Comparison of ENCODE assay signal across 8 cellular contexts in the genomic region with DNA sequence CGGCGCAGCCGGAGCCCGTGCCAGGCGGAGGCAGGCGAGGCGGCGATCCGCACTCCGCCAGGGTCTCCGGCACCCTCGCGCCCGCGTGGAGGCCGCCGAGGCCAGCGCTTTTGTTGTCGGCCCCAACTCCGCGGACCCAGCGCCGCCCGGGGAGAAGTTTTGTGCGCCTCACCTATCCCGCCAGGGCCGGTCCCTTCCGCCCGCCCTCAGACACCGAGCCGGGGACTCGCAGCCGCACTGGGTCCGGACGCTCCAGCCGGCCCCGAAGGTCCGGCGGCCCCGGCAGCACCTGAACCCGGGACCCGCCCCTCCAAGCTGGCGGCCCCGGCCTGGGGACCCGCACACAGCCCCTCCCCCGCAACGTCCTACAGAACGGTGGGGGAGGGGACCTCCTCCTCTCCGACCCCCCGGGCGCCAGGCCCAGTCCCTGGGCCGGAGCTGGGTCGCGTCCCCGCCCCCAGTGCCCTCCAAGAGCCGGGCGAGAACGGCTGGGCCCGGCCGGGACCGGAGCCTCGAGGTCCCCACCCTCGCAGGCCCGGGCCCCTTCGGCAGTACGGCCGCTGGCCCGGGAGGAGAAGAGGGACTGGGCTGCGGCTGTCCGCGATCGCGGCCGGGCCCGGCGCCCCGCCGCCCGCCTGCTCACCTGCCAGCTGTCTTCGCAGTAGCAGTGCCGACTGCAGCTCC. TPM values are rescaled to one million over a fixed set of nuclear protein-coding genes. Genes with fewer than 3 reads are reported as not detected.
DNase-seq lines count a peak whose midpoint lies in the region; ATAC-seq and TF ChIP-seq lines count a peak whose summit lies in the region.

No MANE protein-coding gene starts in this region.

- no peaks in the 10 kb centered on the region for H3K36me3 ChIP-seq in PC-9 (ENCODE audit: low read depth)

- peaks cover 37% of the 10 kb centered on the region for H3F3A ChIP-seq in PC-9 (ENCODE audit: insufficient read depth, low read depth)

- H3K9me2 ChIP-seq in PC-9 (ENCODE audit: insufficient read depth), result no peaks in the 10 kb centered on the region

- H3K27me3 ChIP-seq in PC-9 (ENCODE audit: insufficient read depth, low read depth), result no peaks in the 10 kb centered on the region

- H3K9me3 ChIP-seq in PC-9 (ENCODE audit: insufficient read depth, low read depth), result no peaks in the 10 kb centered on the region

- peak; percentile 68 for DNase-seq in DMS 273 (lab: John Stamatoyannopoulos, UW; ENCODE audit: unreplicated experiment)
- no peak for DNase-seq in DMS 273 treated with DMSO at 0.1 percent for 48 hours (lab: John Stamatoyannopoulos, UW)
- DNase-seq in PC-9, result no peak
- DNase-seq in astrocyte of the spinal cord (ENCODE audit: low read depth, low spot score), result peak; percentile 16
- DNase-seq in iPS-NIHi11 (ENCODE audit: low spot score), result peak; percentile 56
- peak; percentile 4 to 30 (median 24) for DNase-seq in stimulated activated CD4-positive, alpha-beta T cell treated with anti-CD3 and anti-CD28 coated beads, Interleukin-12 subunit alpha, Interleukin-12 subunit beta, amount 100 ng/mL, for 48 hours (ENCODE audit: low read depth in 2 of 3, low spot score in 1 of 3)
- DNase-seq in activated effector memory CD4-positive, alpha-beta T cell treated with anti-CD3 and anti-CD28 coated beads, Interleukin-2, amount 50 U/mL, for 16 hours, result no peak

- H3K4me3 ChIP-seq in PC-9 (peak overlapping the region; percentile 72), astrocyte of the spinal cord (ENCODE audit: low read depth, low read length) (peak overlapping the region; percentile 63)

- H3K27ac ChIP-seq in PC-9, result peak overlapping the region; percentile 60

- peak overlapping the region; percentile 97 for H2AFZ ChIP-seq in PC-9

- H3K4me2 ChIP-seq in PC-9, result peak overlapping the region; percentile 99

- ATAC-seq in HG02763 (IDR thresholded peaks at IDR 0.05; ENCODE audit: unreplicated experiment), result peak; percentile 24

- in situ Hi-C loops in astrocyte of the spinal cord (cut with HindIII; ENCODE audit: low sequenced_read_pairs), result no loop called here

- POLR2A ChIA-PET in PC-9 (lab: Charles Lee; ENCODE audit: unreplicated experiment), result interaction anchor here (0.6 kb wide), 1 partner anchor 223 kb away, joined by 3 read pairs; a partner anchor contains a TSS

- peaks cover 56% of the 10 kb centered on the region for H3K79me2 ChIP-seq in PC-9 (ENCODE audit: low read depth)

- CTCF ChIA-PET in PC-9 (lab: Charles Lee), result interaction anchor here (0.6 kb wide), 1 partner anchor 150 kb away, joined by 3 read pairs; no protein-coding TSS in a partner anchor

- TSS peak; percentile 68 for BruUV-seq in PC-9 (replicated peaks; lab: Mats Ljungman, UMichigan)

- intact Hi-C loops in PC-9 (cut with micrococcal nuclease; ENCODE audit: unreplicated experiment), result loop anchor here (1.0 to 10.0 kb wide), 4 partner anchors 29 to 151 kb away; no protein-coding TSS in a partner anchor

- H3K4me1 ChIP-seq in PC-9 (replicated peaks; ENCODE audit: insufficient read depth), result peaks cover 17% of the 10 kb centered on the region

- TF ChIP-seq CTCF in PC-9 (conservative IDR thresholded peaks at IDR 0.05) (no peak), astrocyte of the spinal cord (IDR thresholded peaks at IDR 0.05; ENCODE audit: low read depth, low read length) (no peak)

- peaks cover 40% of the 10 kb centered on the region for H4K20me1 ChIP-seq in PC-9 (ENCODE audit: insufficient read depth)

RNA-seq across cellular contexts. Expression of a gene that starts 0.7 kb away (rescaled TPM):
- total RNA-seq in PC-9 (2021), result 104 and 111 TPM in 2 replicates

Comparison
In these comparisons a context has a peak if more than half of its experiments do, and no peak if none do; other contexts are left out.
1. DNase-seq: peak in DMS 273 (single experiment), astrocyte of the spinal cord (single experiment), iPS-NIHi11 (single experiment) and stimulated activated CD4-positive, alpha-beta T cell treated with anti-CD3 and anti-CD28 coated beads, Interleukin-12 subunit alpha, Interleukin-12 subunit beta, amount 100 ng/mL, for 48 hours (3 of 3); none in DMS 273 treated with DMSO at 0.1 percent for 48 hours (single experiment), PC-9 (0 of 2) and activated effector memory CD4-positive, alpha-beta T cell treated with anti-CD3 and anti-CD28 coated beads, Interleukin-2, amount 50 U/mL, for 16 hours (single experiment).